ENCODE assay signal across 1 cellular context in the genomic region with DNA sequence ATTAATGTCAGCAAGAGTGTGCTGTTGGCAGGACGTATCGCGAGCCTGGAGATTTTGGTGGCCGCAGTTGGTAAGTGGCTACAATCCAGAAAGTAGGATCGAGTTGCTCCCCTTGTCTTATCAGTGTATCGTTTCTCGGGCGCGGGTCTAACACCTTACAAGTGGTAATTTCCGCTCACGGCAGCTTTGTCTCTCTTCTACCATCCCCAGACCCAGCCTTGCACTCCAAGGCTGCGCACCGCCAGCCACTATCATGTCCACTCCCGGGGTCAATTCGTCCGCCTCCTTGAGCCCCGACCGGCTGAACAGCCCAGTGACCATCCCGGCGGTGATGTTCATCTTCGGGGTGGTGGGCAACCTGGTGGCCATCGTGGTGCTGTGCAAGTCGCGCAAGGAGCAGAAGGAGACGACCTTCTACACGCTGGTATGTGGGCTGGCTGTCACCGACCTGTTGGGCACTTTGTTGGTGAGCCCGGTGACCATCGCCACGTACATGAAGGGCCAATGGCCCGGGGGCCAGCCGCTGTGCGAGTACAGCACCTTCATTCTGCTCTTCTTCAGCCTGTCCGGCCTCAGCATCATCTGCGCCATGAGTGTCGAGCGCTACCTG.
TF ChIP-seq lines count a peak whose summit lies in the region.

No MANE protein-coding gene starts in this region.

TF ChIP-seq in GM12878, 131 proteins besides CTCF, POLR2A, EP300 and RAD21 (continued from another document):
- TF ChIP-seq, protein P1, sequence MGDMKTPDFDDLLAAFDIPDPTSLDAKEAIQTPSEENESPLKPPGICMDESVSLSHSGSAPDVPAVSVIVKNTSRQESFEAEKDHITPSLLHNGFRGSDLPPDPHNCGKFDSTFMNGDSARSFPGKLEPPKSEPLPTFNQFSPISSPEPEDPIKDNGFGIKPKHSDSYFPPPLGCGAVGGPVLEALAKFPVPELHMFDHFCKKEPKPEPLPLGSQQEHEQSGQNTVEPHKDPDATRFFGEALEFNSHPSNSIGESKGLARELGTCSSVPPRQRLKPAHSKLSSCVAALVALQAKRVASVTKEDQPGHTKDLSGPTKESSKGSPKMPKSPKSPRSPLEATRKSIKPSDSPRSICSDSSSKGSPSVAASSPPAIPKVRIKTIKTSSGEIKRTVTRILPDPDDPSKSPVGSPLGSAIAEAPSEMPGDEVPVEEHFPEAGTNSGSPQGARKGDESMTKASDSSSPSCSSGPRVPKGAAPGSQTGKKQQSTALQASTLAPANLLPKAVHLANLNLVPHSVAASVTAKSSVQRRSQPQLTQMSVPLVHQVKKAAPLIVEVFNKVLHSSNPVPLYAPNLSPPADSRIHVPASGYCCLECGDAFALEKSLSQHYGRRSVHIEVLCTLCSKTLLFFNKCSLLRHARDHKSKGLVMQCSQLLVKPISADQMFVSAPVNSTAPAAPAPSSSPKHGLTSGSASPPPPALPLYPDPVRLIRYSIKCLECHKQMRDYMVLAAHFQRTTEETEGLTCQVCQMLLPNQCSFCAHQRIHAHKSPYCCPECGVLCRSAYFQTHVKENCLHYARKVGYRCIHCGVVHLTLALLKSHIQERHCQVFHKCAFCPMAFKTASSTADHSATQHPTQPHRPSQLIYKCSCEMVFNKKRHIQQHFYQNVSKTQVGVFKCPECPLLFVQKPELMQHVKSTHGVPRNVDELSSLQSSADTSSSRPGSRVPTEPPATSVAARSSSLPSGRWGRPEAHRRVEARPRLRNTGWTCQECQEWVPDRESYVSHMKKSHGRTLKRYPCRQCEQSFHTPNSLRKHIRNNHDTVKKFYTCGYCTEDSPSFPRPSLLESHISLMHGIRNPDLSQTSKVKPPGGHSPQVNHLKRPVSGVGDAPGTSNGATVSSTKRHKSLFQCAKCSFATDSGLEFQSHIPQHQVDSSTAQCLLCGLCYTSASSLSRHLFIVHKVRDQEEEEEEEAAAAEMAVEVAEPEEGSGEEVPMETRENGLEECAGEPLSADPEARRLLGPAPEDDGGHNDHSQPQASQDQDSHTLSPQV (IDR thresholded peaks at IDR 0.05), result no peak
- TF ChIP-seq EZH2 (IDR thresholded peaks at IDR 0.05; ENCODE audit: borderline replicate concordance, control insufficient read depth, low read depth, low read length) (no peak), RBBP5 (conservative IDR thresholded peaks at IDR 0.05) (no peak), ZNF384 (IDR thresholded peaks at IDR 0.05; ENCODE audit: borderline replicate concordance, low read depth, low read length) (no peak), STAT1 (conservative IDR thresholded peaks at IDR 0.05) (no peak), ZNF274 (IDR thresholded peaks at IDR 0.05; ENCODE audit: insufficient read depth, insufficient read length) (no peak), CREM (IDR thresholded peaks at IDR 0.05; ENCODE audit: low read depth) (no peak), YBX1 (IDR thresholded peaks at IDR 0.05) (no peak), SMAD1 (IDR thresholded peaks at IDR 0.05; ENCODE audit: low read depth, partially characterized antibody) (no peak), RELA (IDR thresholded peaks at IDR 0.05; ENCODE audit: borderline replicate concordance, partially characterized antibody) (no peak), EED (IDR thresholded peaks at IDR 0.05; ENCODE audit: low read depth) (no peak), RFX5 (IDR thresholded peaks at IDR 0.05; ENCODE audit: low read depth, low read length) (no peak)
